In the genomic region with DNA sequence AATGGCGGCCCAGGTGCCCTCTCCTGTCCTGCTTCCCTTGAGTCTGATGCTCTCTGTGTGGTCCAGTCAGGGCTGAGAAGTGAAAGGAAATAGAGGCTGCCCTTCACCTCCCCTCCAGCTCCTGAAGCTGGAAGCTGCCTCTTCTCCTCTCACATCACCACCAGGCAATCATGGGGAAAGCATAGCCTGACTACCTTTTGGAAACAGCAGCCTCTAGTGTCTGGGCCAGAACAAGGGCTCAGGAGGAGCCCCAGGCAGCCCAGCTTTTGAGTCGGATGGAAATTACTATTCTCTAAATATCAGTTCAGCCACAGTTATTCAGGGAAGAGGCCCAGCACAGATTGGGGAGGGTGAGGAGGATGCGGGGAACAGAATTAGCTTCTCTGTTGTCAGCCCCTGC, we compare ENCODE assay signal across 1 cellular context.
TF ChIP-seq lines count a peak whose summit lies in the region.

No MANE protein-coding gene starts in this region.

TF ChIP-seq in Ishikawa, 13 proteins besides CTCF, POLR2A, EP300 and RAD21 (continued from another document):
- TF ChIP-seq, protein P1, sequence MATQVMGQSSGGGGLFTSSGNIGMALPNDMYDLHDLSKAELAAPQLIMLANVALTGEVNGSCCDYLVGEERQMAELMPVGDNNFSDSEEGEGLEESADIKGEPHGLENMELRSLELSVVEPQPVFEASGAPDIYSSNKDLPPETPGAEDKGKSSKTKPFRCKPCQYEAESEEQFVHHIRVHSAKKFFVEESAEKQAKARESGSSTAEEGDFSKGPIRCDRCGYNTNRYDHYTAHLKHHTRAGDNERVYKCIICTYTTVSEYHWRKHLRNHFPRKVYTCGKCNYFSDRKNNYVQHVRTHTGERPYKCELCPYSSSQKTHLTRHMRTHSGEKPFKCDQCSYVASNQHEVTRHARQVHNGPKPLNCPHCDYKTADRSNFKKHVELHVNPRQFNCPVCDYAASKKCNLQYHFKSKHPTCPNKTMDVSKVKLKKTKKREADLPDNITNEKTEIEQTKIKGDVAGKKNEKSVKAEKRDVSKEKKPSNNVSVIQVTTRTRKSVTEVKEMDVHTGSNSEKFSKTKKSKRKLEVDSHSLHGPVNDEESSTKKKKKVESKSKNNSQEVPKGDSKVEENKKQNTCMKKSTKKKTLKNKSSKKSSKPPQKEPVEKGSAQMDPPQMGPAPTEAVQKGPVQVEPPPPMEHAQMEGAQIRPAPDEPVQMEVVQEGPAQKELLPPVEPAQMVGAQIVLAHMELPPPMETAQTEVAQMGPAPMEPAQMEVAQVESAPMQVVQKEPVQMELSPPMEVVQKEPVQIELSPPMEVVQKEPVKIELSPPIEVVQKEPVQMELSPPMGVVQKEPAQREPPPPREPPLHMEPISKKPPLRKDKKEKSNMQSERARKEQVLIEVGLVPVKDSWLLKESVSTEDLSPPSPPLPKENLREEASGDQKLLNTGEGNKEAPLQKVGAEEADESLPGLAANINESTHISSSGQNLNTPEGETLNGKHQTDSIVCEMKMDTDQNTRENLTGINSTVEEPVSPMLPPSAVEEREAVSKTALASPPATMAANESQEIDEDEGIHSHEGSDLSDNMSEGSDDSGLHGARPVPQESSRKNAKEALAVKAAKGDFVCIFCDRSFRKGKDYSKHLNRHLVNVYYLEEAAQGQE (IDR thresholded peaks at IDR 0.05; ENCODE audit: low read depth) = no peak
- no peak for TF ChIP-seq ZBTB7A (IDR thresholded peaks at IDR 0.05; ENCODE audit: low read depth)
- no peak for TF ChIP-seq TAF1 (IDR thresholded peaks at IDR 0.05; ENCODE audit: low read depth)
- TF ChIP-seq CREB1 (IDR thresholded peaks at IDR 0.05; ENCODE audit: low read depth) = no peak
- TF ChIP-seq NFIC (IDR thresholded peaks at IDR 0.05) = no peak
